ENCODE assay signal across 10 cellular contexts in the genomic region with DNA sequence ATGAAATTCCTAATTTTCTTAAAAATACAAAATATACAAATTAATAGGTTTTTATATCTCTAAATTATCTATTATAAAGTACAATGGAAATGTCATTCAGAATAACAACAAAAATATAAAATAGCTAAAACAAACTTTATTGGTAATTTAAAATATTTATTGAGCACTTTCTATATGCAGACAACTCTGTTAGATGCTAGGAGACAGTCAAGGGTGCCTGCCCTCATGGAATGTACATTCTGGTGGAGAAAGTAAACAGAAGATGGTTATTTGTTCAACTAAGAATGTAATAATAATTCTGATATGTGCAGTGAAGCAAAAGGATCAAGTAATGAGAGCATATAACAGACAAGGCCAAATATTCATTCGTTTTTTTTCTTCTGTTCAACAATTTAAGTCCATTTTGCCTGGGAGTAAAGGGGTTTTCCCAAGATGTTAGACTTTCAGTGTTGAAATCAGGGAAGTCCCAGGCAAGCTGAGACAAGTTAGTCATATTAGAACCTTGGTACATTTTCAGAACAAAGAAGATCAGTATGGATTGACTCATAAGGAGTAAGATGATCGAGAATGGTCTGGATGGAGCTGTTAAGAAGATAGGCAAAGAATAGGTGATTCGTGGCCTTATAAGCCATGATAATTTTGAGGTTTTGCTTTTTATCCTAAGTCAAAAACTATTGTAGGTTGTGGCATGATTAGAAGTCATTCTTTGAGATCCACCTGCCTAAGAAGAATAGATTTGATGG.
DNase-seq lines count a peak whose midpoint lies in the region; ATAC-seq and TF ChIP-seq lines count a peak whose summit lies in the region.
"Had no signal": no experiment of that assay in that cellular context is flagged by ENCODE, and none has a peak within 500 bp of the region (broad histone marks: within the 10 kb centered on the region; RNA-seq: fewer than 3 reads in every experiment).

No MANE protein-coding gene starts in this region.

- POLR2A ChIA-PET in activated B cell treated with CpG ODN at 0.5 μM for 24 hours (lab: Charles Lee) = no interaction called here

- no peaks in the 10 kb centered on the region for H3K36me3 ChIP-seq in ACC112 (ENCODE audit: insufficient read depth, low read length)

- intact Hi-C loops in activated B cell treated with CpG ODN at 0.5 μM for 24 hours (cut with micrococcal nuclease) = no loop called here

- no peak for DNase-seq in activated B cell treated with CpG ODN at 0.5 μM for 24 hours
- no peak for DNase-seq in NCI-H345 treated with DMSO at 0.1 percent for 48 hours (lab: John Stamatoyannopoulos, UW; ENCODE audit: unreplicated experiment)
- no peak for DNase-seq in COLO668 (lab: John Stamatoyannopoulos, UW; ENCODE audit: unreplicated experiment)
- DNase-seq in epidermal melanocyte (ENCODE audit: insufficient read length, low spot score) = no peak
- no peak for DNase-seq in MV-4-11 (lab: John Stamatoyannopoulos, UW)
- DNase-seq: activated naive CD4-positive, alpha-beta T cell treated with anti-CD3 and anti-CD28 coated beads, Interleukin-2, amount 10 ng/mL, durations not matched to agents 7 days and 5 days; mesendoderm had no signal

- peaks cover 7% of the 10 kb centered on the region for H3K4me1 Mint-ChIP-seq in activated B cell treated with CpG ODN at 0.5 μM for 24 hours
- H3K4me1 Mint-ChIP-seq: activated naive CD4-positive, alpha-beta T cell treated with anti-CD3 and anti-CD28 coated beads, Interleukin-2, amount 10 ng/mL, durations not matched to agents 7 days and 5 days had no signal

- ATAC-seq in GM18868 (IDR thresholded peaks at IDR 0.05; ENCODE audit: unreplicated experiment) (peak; percentile 96), HG02885 (IDR thresholded peaks at IDR 0.05; ENCODE audit: poor library complexity, unreplicated experiment) (peak; percentile 91), activated B cell treated with CpG ODN at 0.5 μM for 24 hours (ENCODE audit: low read depth) (peak; percentile 47)

- TF ChIP-seq CTCF in activated B cell treated with CpG ODN at 0.5 μM for 24 hours (IDR thresholded peaks at IDR 0.05) = no peak

- H3K27ac Mint-ChIP-seq in activated B cell treated with CpG ODN at 0.5 μM for 24 hours = peak overlapping the region; percentile 0
- H3K27ac Mint-ChIP-seq: activated naive CD4-positive, alpha-beta T cell treated with anti-CD3 and anti-CD28 coated beads, Interleukin-2, amount 10 ng/mL, durations not matched to agents 7 days and 5 days had no signal

- H3K4me1 ChIP-seq in ACC112 (ENCODE audit: control insufficient read depth, insufficient read depth, low read length, unreplicated experiment) = peaks cover 10% of the 10 kb centered on the region

- H2AFZ ChIP-seq in ACC112 (ENCODE audit: low read length, unreplicated experiment) = no peak overlapping the region

- H3K27ac ChIP-seq in ACC112 (ENCODE audit: low read depth, low read length) = peak overlapping the region; percentile 60

- no peak overlapping the region for H3K4me3 ChIP-seq in ACC112 (ENCODE audit: low read depth, low read length)

- H3K4me3 Mint-ChIP-seq in activated B cell treated with CpG ODN at 0.5 μM for 24 hours = no peak overlapping the region
- H3K4me3 Mint-ChIP-seq: activated naive CD4-positive, alpha-beta T cell treated with anti-CD3 and anti-CD28 coated beads, Interleukin-2, amount 10 ng/mL, durations not matched to agents 7 days and 5 days had no signal

- no peaks in the 10 kb centered on the region for H3K9me3 Mint-ChIP-seq in activated B cell treated with CpG ODN at 0.5 μM for 24 hours
- H3K9me3 Mint-ChIP-seq: activated naive CD4-positive, alpha-beta T cell treated with anti-CD3 and anti-CD28 coated beads, Interleukin-2, amount 10 ng/mL, durations not matched to agents 7 days and 5 days had no signal

- H3K27me3 Mint-ChIP-seq in activated B cell treated with CpG ODN at 0.5 μM for 24 hours = no peaks in the 10 kb centered on the region
- H3K27me3 Mint-ChIP-seq: activated naive CD4-positive, alpha-beta T cell treated with anti-CD3 and anti-CD28 coated beads, Interleukin-2, amount 10 ng/mL, durations not matched to agents 7 days and 5 days had no signal

- no peaks in the 10 kb centered on the region for H3K79me2 ChIP-seq in ACC112 (ENCODE audit: control insufficient read depth, insufficient read depth, low read length, unreplicated experiment)

- CTCF ChIA-PET in activated B cell treated with CpG ODN at 0.5 μM for 24 hours (lab: Charles Lee) = interaction anchor here (1.6 kb wide), 1 partner anchor 13 kb away, joined by 5 read pairs; no protein-coding TSS in a partner anchor

- H3K27me3 ChIP-seq in ACC112 (ENCODE audit: insufficient read depth, low read length) = no peaks in the 10 kb centered on the region

- peaks cover 2% of the 10 kb centered on the region for H3K36me3 Mint-ChIP-seq in activated B cell treated with CpG ODN at 0.5 μM for 24 hours (ENCODE audit: low read depth)
- H3K36me3 Mint-ChIP-seq: activated naive CD4-positive, alpha-beta T cell treated with anti-CD3 and anti-CD28 coated beads, Interleukin-2, amount 10 ng/mL, durations not matched to agents 7 days and 5 days had no signal
